Comparison of ENCODE assay signal across 8 cellular contexts in the genomic region with DNA sequence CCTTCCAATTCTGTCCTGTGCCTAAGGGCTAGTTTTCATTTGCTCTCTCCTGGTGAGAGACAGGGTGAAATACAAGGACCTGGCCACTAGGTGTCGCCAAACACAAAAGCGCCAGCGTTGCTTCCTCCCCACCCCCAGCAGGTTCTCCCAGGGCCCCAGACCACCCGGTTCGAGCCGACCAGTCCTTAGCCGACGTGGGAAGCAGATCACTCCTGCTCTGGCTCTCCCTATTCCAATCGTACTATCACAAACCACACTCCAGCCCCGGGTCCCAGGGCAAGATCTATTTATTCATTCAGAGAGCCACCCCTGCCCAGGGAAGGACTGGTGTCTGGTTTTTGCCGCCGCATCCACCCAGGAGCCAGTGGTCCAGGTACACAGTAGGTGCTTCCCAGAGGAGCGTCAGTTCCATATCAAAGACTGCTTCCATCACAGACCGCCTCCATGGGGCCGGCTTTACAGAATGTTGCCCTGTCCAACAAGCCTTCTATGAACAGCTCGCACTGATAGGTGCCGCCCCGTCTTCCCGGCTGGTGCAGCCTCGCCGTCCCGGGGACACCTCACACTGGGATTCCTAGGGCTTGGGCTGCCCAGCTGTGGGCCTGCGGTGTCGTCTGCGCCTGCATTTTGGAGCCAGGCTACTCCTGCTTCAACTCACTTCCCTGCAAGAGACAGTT. TPM values are rescaled to one million over a fixed set of nuclear protein-coding genes. Genes with fewer than 3 reads are reported as not detected.
DNase-seq lines count a peak whose midpoint lies in the region; ATAC-seq and TF ChIP-seq lines count a peak whose summit lies in the region.

No MANE protein-coding gene starts in this region.

- no peak for ATAC-seq in HG03196 (IDR thresholded peaks at IDR 0.05; ENCODE audit: unreplicated experiment)

- intact Hi-C loops in ascending aorta (cut with DNase I) = loop anchor here (1.0 to 5.0 kb wide), 5 partner anchors 68 to 552 kb away; partner anchors contain the start of genes LZIC, NMNAT1 and UBE4B

- DNase-seq in A172 (ENCODE audit: low spot score) (peak; percentile 39), GM13977 (ENCODE audit: low spot score) (peak; percentile 96), NCI-H1092 treated with DMSO at 0.1 percent for 48 hours (lab: John Stamatoyannopoulos, UW) (peak; percentile 84), T-helper 2 cell (peak; percentile 41 to 68 (median 59)), ascending aorta (ENCODE audit: low spot score in 2 of 2) (peak; percentile 15 to 79), hepatic stellate cell (ENCODE audit: low spot score) (peak; percentile 96), retina (peak; percentile 93)

- peak; percentile 89 for TF ChIP-seq CTCF in GM13977 (IDR thresholded peaks at IDR 0.05; ENCODE audit: extremely low read depth, insufficient read depth, missing control alignments)
- TF ChIP-seq CTCF in ascending aorta (IDR thresholded peaks at IDR 0.05) = peak; percentile 85 to 97 (median 96)

- H3K9me3 ChIP-seq in ascending aorta = no peaks in the 10 kb centered on the region

- peaks cover 12 to 17% of the 10 kb centered on the region in 2 donors for H3K36me3 ChIP-seq in ascending aorta

- H3K4me3 ChIP-seq in ascending aorta = peak overlapping the region in 1 of 2 donors; percentile 59

- in situ Hi-C loops in GM13977 (cut with MboI; ENCODE audit: low pct_unique_long_range_greater_than_20kb, low sequenced_read_pairs, unreplicated experiment) = loop anchor here (10.0 to 25.0 kb wide), 2 partner anchors 70 to 238 kb away; partner anchors contain the start of genes LZIC and NMNAT1

- H3K27me3 ChIP-seq in ascending aorta = no peaks in the 10 kb centered on the region

- peaks cover 5 to 14% of the 10 kb centered on the region in 2 donors for H3K4me1 ChIP-seq in ascending aorta

- peak overlapping the region; percentile 17 to 67 for H3K27ac ChIP-seq in ascending aorta

RNA-seq across cellular contexts. Expression of gene CTNNBIP1, which starts 35.0 kb away (rescaled TPM):
- total RNA-seq in A172 (2014; rRNA removed; shearing (Covaris generic)) = 8.0 and 18.0 TPM in 2 replicates
- total RNA-seq in ascending aorta = 74.1 TPM

RNA-seq across cellular contexts. Expression of gene CLSTN1, which starts 51.3 kb away (rescaled TPM):
- total RNA-seq in A172 (2014; rRNA removed; shearing (Covaris generic)) = 24.3 and 27.2 TPM in 2 replicates
- 84.6 TPM for total RNA-seq in ascending aorta

Comparison
In these comparisons a context has a peak if more than half of its experiments do, and no peak if none do; other contexts are left out.
1. DNase-seq: peak in every context shown above with its lines; median percentile 96 in GM13977; 96 in hepatic stellate cell; 93 in retina; 84 in NCI-H1092 treated with DMSO at 0.1 percent for 48 hours; 59 in T-helper 2 cell; 47 in ascending aorta; 39 in A172.